Comparison of ENCODE assay signal across 3 cellular contexts in the genomic region with DNA sequence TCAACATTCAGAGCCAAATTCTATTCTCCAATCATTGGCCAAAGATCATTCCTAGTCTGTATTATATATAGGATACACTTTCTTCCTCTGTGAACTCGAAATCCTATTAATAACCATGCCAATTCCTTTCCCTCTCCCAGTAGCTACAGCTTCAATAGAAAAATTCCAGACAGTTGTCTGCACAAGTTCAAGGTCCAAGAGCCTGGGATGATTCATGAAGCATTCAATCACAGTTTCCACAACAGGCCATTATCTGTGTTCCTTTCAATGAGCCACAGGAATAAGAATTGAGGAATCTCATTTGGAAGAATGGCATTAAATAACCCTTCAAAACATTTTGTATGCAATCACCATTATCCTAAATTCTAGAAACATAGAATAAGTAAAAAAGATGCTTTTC.
TF ChIP-seq lines count a peak whose summit lies in the region.

No MANE protein-coding gene starts in this region.

TF ChIP-seq in SK-N-SH treated with all-trans-retinoic acid at 6 μM for 48 hours, 23 proteins besides CTCF, POLR2A, EP300 and RAD21:
- TF ChIP-seq, protein P1, sequence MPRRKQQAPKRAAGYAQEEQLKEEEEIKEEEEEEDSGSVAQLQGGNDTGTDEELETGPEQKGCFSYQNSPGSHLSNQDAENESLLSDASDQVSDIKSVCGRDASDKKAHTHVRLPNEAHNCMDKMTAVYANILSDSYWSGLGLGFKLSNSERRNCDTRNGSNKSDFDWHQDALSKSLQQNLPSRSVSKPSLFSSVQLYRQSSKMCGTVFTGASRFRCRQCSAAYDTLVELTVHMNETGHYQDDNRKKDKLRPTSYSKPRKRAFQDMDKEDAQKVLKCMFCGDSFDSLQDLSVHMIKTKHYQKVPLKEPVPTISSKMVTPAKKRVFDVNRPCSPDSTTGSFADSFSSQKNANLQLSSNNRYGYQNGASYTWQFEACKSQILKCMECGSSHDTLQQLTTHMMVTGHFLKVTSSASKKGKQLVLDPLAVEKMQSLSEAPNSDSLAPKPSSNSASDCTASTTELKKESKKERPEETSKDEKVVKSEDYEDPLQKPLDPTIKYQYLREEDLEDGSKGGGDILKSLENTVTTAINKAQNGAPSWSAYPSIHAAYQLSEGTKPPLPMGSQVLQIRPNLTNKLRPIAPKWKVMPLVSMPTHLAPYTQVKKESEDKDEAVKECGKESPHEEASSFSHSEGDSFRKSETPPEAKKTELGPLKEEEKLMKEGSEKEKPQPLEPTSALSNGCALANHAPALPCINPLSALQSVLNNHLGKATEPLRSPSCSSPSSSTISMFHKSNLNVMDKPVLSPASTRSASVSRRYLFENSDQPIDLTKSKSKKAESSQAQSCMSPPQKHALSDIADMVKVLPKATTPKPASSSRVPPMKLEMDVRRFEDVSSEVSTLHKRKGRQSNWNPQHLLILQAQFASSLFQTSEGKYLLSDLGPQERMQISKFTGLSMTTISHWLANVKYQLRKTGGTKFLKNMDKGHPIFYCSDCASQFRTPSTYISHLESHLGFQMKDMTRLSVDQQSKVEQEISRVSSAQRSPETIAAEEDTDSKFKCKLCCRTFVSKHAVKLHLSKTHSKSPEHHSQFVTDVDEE (CRISPR knock-in tag; IDR thresholded peaks at IDR 0.05): no peak
- TF ChIP-seq ISL1 (CRISPR knock-in tag; IDR thresholded peaks at IDR 0.05): peak; percentile 45

TF ChIP-seq in SK-N-SH, 30 proteins besides CTCF, POLR2A, EP300 and RAD21:
- TF ChIP-seq, protein P2, sequence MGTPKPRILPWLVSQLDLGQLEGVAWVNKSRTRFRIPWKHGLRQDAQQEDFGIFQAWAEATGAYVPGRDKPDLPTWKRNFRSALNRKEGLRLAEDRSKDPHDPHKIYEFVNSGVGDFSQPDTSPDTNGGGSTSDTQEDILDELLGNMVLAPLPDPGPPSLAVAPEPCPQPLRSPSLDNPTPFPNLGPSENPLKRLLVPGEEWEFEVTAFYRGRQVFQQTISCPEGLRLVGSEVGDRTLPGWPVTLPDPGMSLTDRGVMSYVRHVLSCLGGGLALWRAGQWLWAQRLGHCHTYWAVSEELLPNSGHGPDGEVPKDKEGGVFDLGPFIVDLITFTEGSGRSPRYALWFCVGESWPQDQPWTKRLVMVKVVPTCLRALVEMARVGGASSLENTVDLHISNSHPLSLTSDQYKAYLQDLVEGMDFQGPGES (IDR thresholded peaks at IDR 0.05; ENCODE audit: low read depth, low read length): no peak
- TF ChIP-seq MEF2A (IDR thresholded peaks at IDR 0.05; ENCODE audit: borderline replicate concordance, low read depth) (no peak), FOXM1 (IDR thresholded peaks at IDR 0.05; ENCODE audit: low read depth) (no peak), TAF1 (IDR thresholded peaks at IDR 0.05; ENCODE audit: borderline replicate concordance, low read depth, low read length) (no peak), EZH2phosphoT487 (IDR thresholded peaks at IDR 0.05; ENCODE audit: borderline replicate concordance, low read depth) (no peak), MXI1 (IDR thresholded peaks at IDR 0.05; ENCODE audit: low read depth, low read length) (no peak), POLR2AphosphoS5 (IDR thresholded peaks at IDR 0.05; ENCODE audit: low read depth, low read length) (no peak)
- TF ChIP-seq, protein P3, sequence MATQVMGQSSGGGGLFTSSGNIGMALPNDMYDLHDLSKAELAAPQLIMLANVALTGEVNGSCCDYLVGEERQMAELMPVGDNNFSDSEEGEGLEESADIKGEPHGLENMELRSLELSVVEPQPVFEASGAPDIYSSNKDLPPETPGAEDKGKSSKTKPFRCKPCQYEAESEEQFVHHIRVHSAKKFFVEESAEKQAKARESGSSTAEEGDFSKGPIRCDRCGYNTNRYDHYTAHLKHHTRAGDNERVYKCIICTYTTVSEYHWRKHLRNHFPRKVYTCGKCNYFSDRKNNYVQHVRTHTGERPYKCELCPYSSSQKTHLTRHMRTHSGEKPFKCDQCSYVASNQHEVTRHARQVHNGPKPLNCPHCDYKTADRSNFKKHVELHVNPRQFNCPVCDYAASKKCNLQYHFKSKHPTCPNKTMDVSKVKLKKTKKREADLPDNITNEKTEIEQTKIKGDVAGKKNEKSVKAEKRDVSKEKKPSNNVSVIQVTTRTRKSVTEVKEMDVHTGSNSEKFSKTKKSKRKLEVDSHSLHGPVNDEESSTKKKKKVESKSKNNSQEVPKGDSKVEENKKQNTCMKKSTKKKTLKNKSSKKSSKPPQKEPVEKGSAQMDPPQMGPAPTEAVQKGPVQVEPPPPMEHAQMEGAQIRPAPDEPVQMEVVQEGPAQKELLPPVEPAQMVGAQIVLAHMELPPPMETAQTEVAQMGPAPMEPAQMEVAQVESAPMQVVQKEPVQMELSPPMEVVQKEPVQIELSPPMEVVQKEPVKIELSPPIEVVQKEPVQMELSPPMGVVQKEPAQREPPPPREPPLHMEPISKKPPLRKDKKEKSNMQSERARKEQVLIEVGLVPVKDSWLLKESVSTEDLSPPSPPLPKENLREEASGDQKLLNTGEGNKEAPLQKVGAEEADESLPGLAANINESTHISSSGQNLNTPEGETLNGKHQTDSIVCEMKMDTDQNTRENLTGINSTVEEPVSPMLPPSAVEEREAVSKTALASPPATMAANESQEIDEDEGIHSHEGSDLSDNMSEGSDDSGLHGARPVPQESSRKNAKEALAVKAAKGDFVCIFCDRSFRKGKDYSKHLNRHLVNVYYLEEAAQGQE (IDR thresholded peaks at IDR 0.05; ENCODE audit: low read depth, low read length): no peak
- TF ChIP-seq, protein P4, sequence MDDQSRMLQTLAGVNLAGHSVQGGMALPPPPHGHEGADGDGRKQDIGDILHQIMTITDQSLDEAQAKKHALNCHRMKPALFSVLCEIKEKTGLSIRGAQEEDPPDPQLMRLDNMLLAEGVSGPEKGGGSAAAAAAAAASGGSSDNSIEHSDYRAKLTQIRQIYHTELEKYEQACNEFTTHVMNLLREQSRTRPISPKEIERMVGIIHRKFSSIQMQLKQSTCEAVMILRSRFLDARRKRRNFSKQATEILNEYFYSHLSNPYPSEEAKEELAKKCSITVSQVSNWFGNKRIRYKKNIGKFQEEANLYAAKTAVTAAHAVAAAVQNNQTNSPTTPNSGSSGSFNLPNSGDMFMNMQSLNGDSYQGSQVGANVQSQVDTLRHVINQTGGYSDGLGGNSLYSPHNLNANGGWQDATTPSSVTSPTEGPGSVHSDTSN (IDR thresholded peaks at IDR 0.05): no peak

TF ChIP-seq in HepG2, 621 proteins besides CTCF, POLR2A, EP300 and RAD21 (continued from another document):
- TF ChIP-seq ZNF558 (CRISPR knock-in tag; IDR thresholded peaks at IDR 0.05; ENCODE audit: borderline replicate concordance) (no peak), RXRB (CRISPR knock-in tag; IDR thresholded peaks at IDR 0.05; ENCODE audit: borderline replicate concordance) (no peak), IKZF1 (IDR thresholded peaks at IDR 0.05) (no peak)
